In the genomic region with DNA sequence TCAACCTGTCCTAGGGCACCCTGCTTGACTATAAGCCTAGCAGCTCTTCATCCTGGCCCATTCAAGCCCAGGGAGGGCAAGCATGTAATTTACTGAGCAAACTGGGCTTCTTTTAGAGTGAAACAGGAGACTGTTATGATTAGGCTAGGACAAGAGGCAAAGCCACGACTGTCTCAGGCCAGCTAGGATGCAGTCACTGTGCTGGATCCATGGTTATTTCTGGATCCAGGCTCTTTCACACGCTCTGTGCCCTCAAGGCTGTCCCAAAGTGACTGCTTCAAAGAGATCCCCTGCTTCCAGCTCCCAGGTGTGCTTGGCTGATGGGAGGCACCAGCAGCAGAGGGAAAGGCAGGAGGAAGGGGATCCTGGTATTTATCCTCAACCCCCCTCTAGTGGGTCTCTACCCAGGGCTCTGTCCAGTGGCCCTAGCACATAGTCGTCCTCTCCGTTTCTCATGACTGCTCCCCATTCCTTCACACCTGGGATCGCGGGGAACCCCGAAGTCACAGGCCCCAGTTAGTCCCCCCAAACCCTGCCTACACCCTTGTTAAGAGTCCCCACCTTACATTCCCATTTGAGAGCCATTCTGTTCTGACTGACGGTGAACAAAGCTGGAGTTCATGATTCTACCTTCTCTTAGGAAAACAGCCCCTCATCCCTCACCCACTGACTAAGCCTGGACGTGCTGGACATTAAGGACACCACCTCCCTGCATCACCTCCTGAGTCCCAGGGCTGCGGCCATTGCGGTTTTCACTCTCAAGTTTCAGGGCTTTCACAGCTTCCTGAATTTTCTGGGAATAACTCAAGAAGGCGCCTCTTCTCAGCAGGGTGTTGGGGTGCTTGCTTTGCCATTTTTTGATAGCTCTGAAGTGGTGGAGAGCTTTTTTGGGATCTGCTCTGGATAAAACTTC, we compare ENCODE assay signal across 19 cellular contexts.
DNase-seq lines count a peak whose midpoint lies in the region; ATAC-seq and TF ChIP-seq lines count a peak whose summit lies in the region.
"Had no signal": no experiment of that assay in that cellular context is flagged by ENCODE, and none has a peak within 500 bp of the region (broad histone marks: within the 10 kb centered on the region; RNA-seq: fewer than 3 reads in every experiment).

No MANE protein-coding gene starts in this region.

- no peak overlapping the region for H3K23ac ChIP-seq in H9 (ENCODE audit: insufficient read length, low read depth, low read length)

- H4K91ac ChIP-seq in H9 (ENCODE audit: insufficient read length, low read depth, low read length) = no peak overlapping the region

- intact Hi-C loops in gastrocnemius medialis (cut with DNase I; ENCODE audit: low total_unique reads) = no loop called here

- no peaks in the 10 kb centered on the region for H3K23me2 ChIP-seq in H9 (ENCODE audit: insufficient read length, low read depth, low read length, poor library complexity, severe bottlenecking)

- H3K56ac ChIP-seq in H9 (ENCODE audit: insufficient read length, low read depth, low read length) = no peak overlapping the region

- no peak for TF ChIP-seq CTCF in H9 (conservative IDR thresholded peaks at IDR 0.05)
- no peak for TF ChIP-seq CTCF in endothelial cell (IDR thresholded peaks at IDR 0.05; ENCODE audit: unreplicated experiment)
- TF ChIP-seq CTCF in gastrocnemius medialis (IDR thresholded peaks at IDR 0.05 in 4 of 5, conservative IDR thresholded peaks at IDR 0.05 in 1 of 5) = no peak

- WGBS in H9 (ENCODE audit: extremely low coverage, insufficient read length, low lambda C conversion rate) = no CpG with 5 or more reads among the region's 12 CpGs

- DNase-seq in activated effector memory CD4-positive, alpha-beta T cell treated with anti-CD3 and anti-CD28 coated beads, Interleukin-2, amount 50 U/mL, for 16 hours = peak; percentile 55
- DNase-seq in activated effector memory CD4-positive, alpha-beta T cell treated with Interleukin-2 at 50 U/mL for 16 hours = no peak
- DNase-seq in H9 = peak; percentile 10
- DNase-seq in endothelial cell (ENCODE audit: low spot score) = no peak
- DNase-seq in gastrocnemius medialis = peak in 1 of 2 donors; percentile 40
- DNase-seq in NCI-H1694 (lab: John Stamatoyannopoulos, UW) = no peak
- DNase-seq in amygdala (lab: John Stamatoyannopoulos, UW) = no peak
- DNase-seq in NCI-H2171 (lab: John Stamatoyannopoulos, UW) = no peak
- DNase-seq: ACHN; activated naive CD4-positive, alpha-beta T cell treated with anti-CD3 and anti-CD28 coated beads for 36 hours; COR-L47; hippocampal formation; kidney glomerular epithelial cell; mucosa of descending colon; NCI-H2107; NCI-H774; stomach had no signal

- no peaks in the 10 kb centered on the region for H4K20me1 ChIP-seq in H9 (ENCODE audit: control insufficient read depth, insufficient read depth, insufficient read length)

- no peak overlapping the region for H4K5ac ChIP-seq in H9 (ENCODE audit: insufficient read length, low read depth, low read length)

- H3K9me3 ChIP-seq in H9 (ENCODE audit: control insufficient read depth, low read depth, low read length) = no peaks in the 10 kb centered on the region
- H3K9me3 ChIP-seq in gastrocnemius medialis = no peaks in the 10 kb centered on the region
- H3K9me3 ChIP-seq: mucosa of descending colon, stomach, uterus had no signal

- H2AFZ ChIP-seq in H9 (ENCODE audit: low read length) = no peak overlapping the region
- H2AFZ ChIP-seq: parathyroid adenoma had no signal

- H3T11ph ChIP-seq in H9 (ENCODE audit: low read length) = no peak overlapping the region

- H3K4me1 Mint-ChIP-seq in H9 = peaks cover 0 to 4% of the 10 kb centered on the region in 2 experiments; a peak in 1 of 4 replicates
- peaks cover 59% of the 10 kb centered on the region for H3K4me1 Mint-ChIP-seq in endothelial cell (ENCODE audit: unreplicated experiment)

- no peak overlapping the region for H3K27ac ChIP-seq in H9 (ENCODE audit: insufficient read length, low read depth, low read length)
- H3K27ac ChIP-seq in gastrocnemius medialis = peak overlapping the region; percentile 86 to 99 (median 94)
- H3K27ac ChIP-seq: parathyroid adenoma, stomach had no signal

- H2BK5ac ChIP-seq in H9 (ENCODE audit: insufficient read length, low read length) = no peak overlapping the region

- H2BK20ac ChIP-seq in H9 (ENCODE audit: low read depth, low read length, poor library complexity, severe bottlenecking) = no peak overlapping the region

- no peak overlapping the region for H3K9ac ChIP-seq in H9 (ENCODE audit: extremely low read depth, insufficient read length, low read length)
- H3K9ac ChIP-seq: parathyroid adenoma had no signal

- TF ChIP-seq POLR2A in gastrocnemius medialis (IDR thresholded peaks at IDR 0.05) = no peak

- H4K8ac ChIP-seq in H9 (replicated peaks; ENCODE audit: insufficient read length, low read depth, low read length) = no peak overlapping the region

- H3K4ac ChIP-seq in H9 (ENCODE audit: low read depth, low read length) = no peak overlapping the region

- H2BK120ac ChIP-seq in H9 (ENCODE audit: low read depth, low read length, poor library complexity, severe bottlenecking) = no peak overlapping the region

- peak overlapping the region in 1 of 3 experiments; percentile 40; a peak in 2 of 7 replicates for H3K27ac Mint-ChIP-seq in H9
- peak overlapping the region; percentile 34 for H3K27ac Mint-ChIP-seq in endothelial cell (ENCODE audit: unreplicated experiment)
- H3K27ac Mint-ChIP-seq: activated naive CD4-positive, alpha-beta T cell treated with anti-CD3 and anti-CD28 coated beads for 36 hours had no signal

- H3K4me2 ChIP-seq in H9 (ENCODE audit: insufficient read depth, insufficient read length, low read length) = no peak overlapping the region

- no peak overlapping the region for H2AK5ac ChIP-seq in H9 (ENCODE audit: insufficient read length, low read length)

- H3K4me1 ChIP-seq in H9 (ENCODE audit: insufficient read depth, low read length) = no peaks in the 10 kb centered on the region
- peaks cover 25 to 29% of the 10 kb centered on the region in 2 donors for H3K4me1 ChIP-seq in gastrocnemius medialis
- H3K4me1 ChIP-seq: parathyroid adenoma had no signal

- no peaks in the 10 kb centered on the region for H3K79me1 ChIP-seq in H9 (ENCODE audit: insufficient read depth, low read depth, low read length, poor library complexity, severe bottlenecking)

- H3K18ac ChIP-seq in H9 (ENCODE audit: insufficient read length, low read depth, low read length) = no peak overlapping the region

- H3K36me3 Mint-ChIP-seq in H9 (ENCODE audit: insufficient read depth in 1 of 3, low read depth in 3 of 3) = peaks cover 53 to 94% (median 87%) of the 10 kb centered on the region in 3 experiments
- H3K36me3 Mint-ChIP-seq in endothelial cell (ENCODE audit: low read depth, unreplicated experiment) = peaks cover 66% of the 10 kb centered on the region

- in situ Hi-C loops in gastrocnemius medialis (cut with MboI; ENCODE audit: low sequenced_read_pairs in 4 of 4) = no loop called here

- no peak overlapping the region for H2BK12ac ChIP-seq in H9 (ENCODE audit: insufficient read length, low read depth, low read length)

- no peak overlapping the region for H3K14ac ChIP-seq in H9 (ENCODE audit: insufficient read depth, low read length)

- no peaks in the 10 kb centered on the region for H3K79me2 ChIP-seq in H9 (ENCODE audit: insufficient read depth, low read length)
- H3K79me2 ChIP-seq: parathyroid adenoma had no signal

- H3K4me3 ChIP-seq in gastrocnemius medialis = no peak overlapping the region
- H3K4me3 ChIP-seq: mucosa of descending colon, stomach, uterus had no signal

- no peak overlapping the region for H2BK15ac ChIP-seq in H9 (ENCODE audit: low read depth, low read length)

- H3K9me3 Mint-ChIP-seq in H9 (no peaks in the 10 kb centered on the region), endothelial cell (ENCODE audit: unreplicated experiment) (no peaks in the 10 kb centered on the region)
- H3K9me3 Mint-ChIP-seq: activated naive CD4-positive, alpha-beta T cell treated with anti-CD3 and anti-CD28 coated beads for 36 hours had no signal

- H3K4me3 Mint-ChIP-seq in H9 = no peak overlapping the region
- peak overlapping the region; percentile 8 for H3K4me3 Mint-ChIP-seq in endothelial cell (ENCODE audit: unreplicated experiment)
- H3K4me3 Mint-ChIP-seq: activated naive CD4-positive, alpha-beta T cell treated with anti-CD3 and anti-CD28 coated beads for 36 hours had no signal

- H3K27me3 Mint-ChIP-seq in H9 (ENCODE audit: low read depth) = no peaks in the 10 kb centered on the region
- peaks cover 13% of the 10 kb centered on the region for H3K27me3 Mint-ChIP-seq in endothelial cell (ENCODE audit: unreplicated experiment)

- ATAC-seq in gastrocnemius medialis = peak; percentile 55 to 64
- ATAC-seq: mucosa of descending colon had no signal

- no peaks in the 10 kb centered on the region for H3K27me3 ChIP-seq in H9 (ENCODE audit: insufficient read depth, low read length)
- H3K27me3 ChIP-seq in gastrocnemius medialis = no peaks in the 10 kb centered on the region
- H3K27me3 ChIP-seq: stomach, uterus had no signal

- peaks cover 0 to 60% of the 10 kb centered on the region in 2 donors for H3K36me3 ChIP-seq in gastrocnemius medialis
- H3K36me3 ChIP-seq: uterus had no signal

Comparison
In these comparisons a context has a peak if more than half of its experiments do, and no peak if none do; other contexts are left out.
1. DNase-seq: peak in activated effector memory CD4-positive, alpha-beta T cell treated with anti-CD3 and anti-CD28 coated beads, Interleukin-2, amount 50 U/mL, for 16 hours (single experiment) and H9 (single experiment); none in activated effector memory CD4-positive, alpha-beta T cell treated with Interleukin-2 at 50 U/mL for 16 hours (single experiment), endothelial cell (single experiment), NCI-H1694 (single experiment), amygdala (0 of 56) and NCI-H2171 (single experiment).